12 cellular contexts compared by ENCODE assay signal in genomic region chr1:201552941-201553341, GRCh38. TPM values are rescaled to one million over a fixed set of nuclear protein-coding genes. Genes with fewer than 3 reads are reported as not detected.
DNase-seq lines count a peak whose midpoint lies in the region; ATAC-seq and FAIRE-seq lines count a peak whose summit lies in the region.
"Had no signal": no experiment of that assay in that cellular context is flagged by ENCODE, and none has a peak within 500 bp of the region (broad histone marks: within the 10 kb centered on the region; RNA-seq: fewer than 3 reads in every experiment).

No MANE protein-coding gene starts in this region.

- peak overlapping the region; percentile 77 for H3K27ac ChIP-seq in BLaER1

- H3K4me3 ChIP-seq in BLaER1 (no peak overlapping the region), NT2/D1 (ENCODE audit: insufficient read length, low read depth) (no peak overlapping the region)

- H3K4me1 ChIP-seq in BLaER1: peaks cover 64% of the 10 kb centered on the region
- peaks cover 11% of the 10 kb centered on the region for H3K4me1 ChIP-seq in NT2/D1 (ENCODE audit: insufficient read depth, insufficient read length)

- no peak for ATAC-seq in GM18873 (IDR thresholded peaks at IDR 0.05; ENCODE audit: low FRiP score, unreplicated experiment)

- H3K36me3 ChIP-seq in BLaER1 (0 out of 2 replicates have a peak, but pooled peaks cover 3% of the 10 kb centered on the region), NT2/D1 (ENCODE audit: insufficient read depth, insufficient read length, low read length) (no peaks in the 10 kb centered on the region)

- no peaks in the 10 kb centered on the region for H3K9me3 ChIP-seq in BLaER1
- no peaks in the 10 kb centered on the region for H3K9me3 ChIP-seq in NT2/D1 (ENCODE audit: insufficient read depth, low read length)

- no peaks in the 10 kb centered on the region; the same call in 1 of the 2 replicates for H4K20me1 ChIP-seq in BLaER1

- H3K4me2 ChIP-seq in BLaER1: peak overlapping the region; percentile 89

- DNase-seq in NT2/D1 (ENCODE audit: low read depth, low spot score) (no peak), fibroblast of peridontal ligament (ENCODE audit: extremely low read depth) (peak; percentile 62), pons (ENCODE audit: low spot score) (peak; percentile 72), frontal cortex (ENCODE audit: low spot score in 2 of 2) (no peak), NCI-H2196 treated with DMSO at 0.1 percent for 48 hours (lab: John Stamatoyannopoulos, UW; ENCODE audit: unreplicated experiment) (no peak), NCI-H2107 (lab: John Stamatoyannopoulos, UW) (no peak)
- DNase-seq: activated T-cell treated with anti-CD3 and anti-CD28 coated beads, Interleukin-2, amount 50 U/mL, for 1 hour; NCI-H524; stimulated activated CD4-positive, alpha-beta T cell treated with anti-CD3 and anti-CD28 coated beads, Interleukin-12 subunit alpha, Interleukin-12 subunit beta, amount 100 ng/mL, for 4 hours had no signal

- H3K9ac ChIP-seq in BLaER1 (peak overlapping the region; percentile 17; the same call in 1 of the 2 replicates), NT2/D1 (ENCODE audit: insufficient read length, low read depth) (peak overlapping the region; percentile 33)

- no peak for FAIRE-seq in frontal cortex (lab: Jason Lieb, UNC)
- FAIRE-seq: colon had no signal

- H3K27me3 ChIP-seq in BLaER1: no peaks in the 10 kb centered on the region
- H3K27me3 ChIP-seq in NT2/D1 (ENCODE audit: insufficient read depth, insufficient read length): no peaks in the 10 kb centered on the region

RNA-seq across cellular contexts. Expression of gene NAV1, which starts 14.0 kb away (rescaled TPM):
- 33.8 TPM for total RNA-seq in frontal cortex

RNA-seq across cellular contexts. Expression of gene CSRP1, which starts 46.0 kb away (rescaled TPM):
- total RNA-seq in frontal cortex: 12.2 TPM

Comparison
In these comparisons a context has a peak if more than half of its experiments do, and no peak if none do; other contexts are left out.
1. DNase-seq: peak in fibroblast of peridontal ligament (single experiment) and pons (single experiment); none in NT2/D1 (single experiment), frontal cortex (0 of 2), NCI-H2196 treated with DMSO at 0.1 percent for 48 hours (single experiment) and NCI-H2107 (single experiment).